Comparison of ENCODE assay signal across 15 cellular contexts in the genomic region with DNA sequence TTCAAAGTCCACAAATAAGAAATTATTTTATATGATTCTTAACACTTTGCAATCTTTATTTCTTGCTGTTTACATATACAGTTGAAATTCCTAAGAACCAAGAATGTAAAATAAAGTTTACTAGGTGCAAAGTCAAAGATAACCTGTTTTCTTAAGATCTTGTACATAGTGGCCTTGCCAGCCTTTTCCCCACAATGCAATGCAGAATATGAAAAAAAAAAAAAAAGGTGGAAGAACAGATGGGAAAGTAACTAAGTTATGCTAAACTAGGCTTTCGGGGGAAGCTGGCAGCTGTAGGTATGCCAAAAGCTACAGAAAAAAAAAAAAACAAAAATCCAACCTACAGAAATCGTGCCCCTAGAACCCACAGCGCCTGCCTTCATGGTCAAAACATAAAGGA.
DNase-seq lines count a peak whose midpoint lies in the region; ATAC-seq and TF ChIP-seq lines count a peak whose summit lies in the region.
"Had no signal": no experiment of that assay in that cellular context is flagged by ENCODE, and none has a peak within 500 bp of the region (broad histone marks: within the 10 kb centered on the region; RNA-seq: fewer than 3 reads in every experiment).

No MANE protein-coding gene starts in this region.

- H3K9ac ChIP-seq in OCI-LY3 (ENCODE audit: low read length) (no peak overlapping the region), fibroblast of lung (ENCODE audit: insufficient read depth, low read length) (no peak overlapping the region)

- TF ChIP-seq CTCF in OCI-LY3 (IDR thresholded peaks at IDR 0.05; ENCODE audit: low read depth, low read length) (no peak), fibroblast of lung (conservative IDR thresholded peaks at IDR 0.05 in 1 of 2, IDR thresholded peaks at IDR 0.05 in 1 of 2; ENCODE audit: low read depth in 1 of 2, low read length in 2 of 2) (no peak), osteoblast (IDR thresholded peaks at IDR 0.05; ENCODE audit: extremely low read depth, low read depth, low read length) (no peak)

- peaks cover 6% of the 10 kb centered on the region; the same call in 1 of the 2 replicates for H3K4me1 ChIP-seq in OCI-LY3 (ENCODE audit: low read length)
- no peaks in the 10 kb centered on the region for H3K4me1 ChIP-seq in fibroblast of lung (ENCODE audit: control insufficient read depth, extremely low read depth, insufficient read depth, low read length)
- H3K4me1 ChIP-seq in osteoblast (ENCODE audit: insufficient read depth, low read length) = no peaks in the 10 kb centered on the region

- H3K79me2 ChIP-seq in OCI-LY3 (ENCODE audit: low read length) (no peaks in the 10 kb centered on the region), fibroblast of lung (ENCODE audit: control insufficient read depth, insufficient read depth, low read length) (no peaks in the 10 kb centered on the region), osteoblast (ENCODE audit: insufficient read depth, low read length) (no peaks in the 10 kb centered on the region)

- H2AFZ ChIP-seq in OCI-LY3 (ENCODE audit: low read depth, low read length) (peak overlapping the region; percentile 90), fibroblast of lung (ENCODE audit: low read length) (peak overlapping the region; percentile 3), osteoblast (ENCODE audit: low read length) (peak overlapping the region; percentile 18)

- no peaks in the 10 kb centered on the region; the same call in 1 of the 2 replicates for H3K9me3 ChIP-seq in OCI-LY3 (ENCODE audit: insufficient read depth, low read length)
- H3K9me3 ChIP-seq in fibroblast of lung (ENCODE audit: control insufficient read depth, insufficient read depth, low read depth, low read length) = no peaks in the 10 kb centered on the region
- H3K9me3 ChIP-seq in osteoblast (ENCODE audit: low read depth, low read length) = no peaks in the 10 kb centered on the region
- H3K9me3 ChIP-seq: SJCRH30 had no signal

- H3K4me2 ChIP-seq in OCI-LY3 (ENCODE audit: low read length) (peak overlapping the region; percentile 56), fibroblast of lung (ENCODE audit: extremely low read depth, insufficient read depth, low read length) (peak overlapping the region; percentile 7), osteoblast (ENCODE audit: insufficient read depth, low read length) (peak overlapping the region; percentile 27)

- no peaks in the 10 kb centered on the region for H3K27me3 ChIP-seq in OCI-LY3 (ENCODE audit: low read depth, low read length)
- no peaks in the 10 kb centered on the region for H3K27me3 ChIP-seq in fibroblast of lung (ENCODE audit: control insufficient read depth, insufficient read depth, low read length)
- no peaks in the 10 kb centered on the region for H3K27me3 ChIP-seq in osteoblast (ENCODE audit: insufficient read depth, low read length)
- H3K27me3 ChIP-seq: SJCRH30 had no signal

- H3K27ac ChIP-seq in OCI-LY3 (ENCODE audit: low read length) (no peak overlapping the region), fibroblast of lung (ENCODE audit: insufficient read depth, low read length) (no peak overlapping the region), osteoblast (ENCODE audit: low read depth, low read length) (no peak overlapping the region)
- H3K27ac ChIP-seq: SJCRH30 had no signal

- H3K4me3 ChIP-seq in OCI-LY3 (ENCODE audit: low read length) = peak overlapping the region; percentile 60
- peak overlapping the region in 2 of 4 experiments; percentile 31 to 32 for H3K4me3 ChIP-seq in fibroblast of lung (replicated peaks in 1 of 4; ENCODE audit: control extremely low read depth in 1 of 4, insufficient read depth in 1 of 4, low read depth in 3 of 4, low read length in 4 of 4)
- H3K4me3 ChIP-seq in osteoblast (ENCODE audit: insufficient read depth, low read length) = peak overlapping the region; percentile 38
- H3K4me3 ChIP-seq: SJCRH30 had no signal

- H3K36me3 ChIP-seq in OCI-LY3 (replicated peaks; ENCODE audit: low read depth, low read length) (no peaks in the 10 kb centered on the region), fibroblast of lung (ENCODE audit: control insufficient read depth, insufficient read depth, low read length) (no peaks in the 10 kb centered on the region), osteoblast (ENCODE audit: insufficient read depth, low read length) (no peaks in the 10 kb centered on the region)
- H3K36me3 ChIP-seq: SJCRH30 had no signal

- ATAC-seq in GM18519 (IDR thresholded peaks at IDR 0.05; ENCODE audit: low FRiP score, unreplicated experiment) = no peak

- DNase-seq in EL (peak; percentile 7), fibroblast of lung (ENCODE audit: low read depth in 2 of 2) (peak in 1 of 2 donors; percentile 10), osteoblast (ENCODE audit: insufficient read length, low spot score, missing footprints) (no peak), NCI-H526 treated with DMSO at 0.1 percent for 48 hours (lab: John Stamatoyannopoulos, UW) (no peak), dedifferentiated amniotic fluid mesenchymal stem cell (ENCODE audit: extremely low spot score) (no peak)
- DNase-seq: C1 segment of cervical spinal cord, H9, NCI-H1048, NCI-H146, NCI-H2081 treated with DMSO at 0.1 percent for 48 hours, NCI-H226, SJCRH30, T-helper 1 cell had no signal

- no peaks in the 10 kb centered on the region for H4K20me1 ChIP-seq in OCI-LY3 (ENCODE audit: insufficient read depth, low read length)
- H4K20me1 ChIP-seq in fibroblast of lung (ENCODE audit: control insufficient read depth, extremely low read depth, insufficient read depth, low read length) = no peaks in the 10 kb centered on the region
- H4K20me1 ChIP-seq in osteoblast (ENCODE audit: insufficient read depth, low read length) = no peaks in the 10 kb centered on the region

Comparison
In these comparisons a context has a peak if more than half of its experiments do, and no peak if none do; other contexts are left out.
1. H2AFZ ChIP-seq: peak in every context shown above with its lines; median percentile 90 in OCI-LY3; 18 in osteoblast; 3 in fibroblast of lung.